ENCODE assay signal across 8 cellular contexts in the genomic region with DNA sequence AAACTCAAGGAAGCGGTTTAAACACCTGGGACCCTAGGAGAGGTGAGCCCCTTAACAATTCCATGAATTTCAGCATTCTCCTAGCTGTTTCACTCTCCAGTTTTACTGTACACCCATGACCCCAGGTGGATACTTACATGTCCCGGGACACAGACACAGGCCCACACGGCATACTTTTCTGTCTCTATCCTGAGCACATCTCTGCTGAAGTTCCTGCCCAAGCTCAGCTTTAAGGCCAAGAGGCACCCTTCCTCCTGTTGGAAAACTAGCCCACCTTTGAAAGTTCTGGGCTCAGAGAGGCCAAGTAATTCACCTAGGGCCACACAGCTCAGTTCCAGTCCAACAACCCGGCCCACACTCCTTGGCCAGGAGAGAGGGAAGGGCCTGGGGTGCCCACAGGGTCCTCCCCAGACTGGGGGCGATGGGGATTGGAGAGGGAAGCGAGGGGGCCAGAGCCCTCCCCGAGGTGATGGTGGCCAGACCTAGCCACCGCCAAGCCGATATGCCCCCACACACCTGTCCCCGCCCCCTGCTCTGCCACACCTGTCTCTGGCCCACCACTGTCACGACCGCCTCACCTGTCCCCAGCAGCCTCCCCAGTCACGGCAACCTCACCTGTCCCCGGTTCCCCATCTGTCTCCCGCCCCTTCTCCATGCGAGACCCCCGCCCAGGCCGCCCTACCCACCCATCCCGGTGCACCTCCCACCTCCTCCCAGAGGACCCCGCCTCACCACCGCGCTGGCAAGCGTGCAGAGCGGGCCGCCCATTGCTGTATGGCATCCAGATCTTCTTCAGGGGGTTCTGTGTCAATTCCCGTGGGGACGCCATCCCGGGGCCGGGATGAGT. TPM values are rescaled to one million over a fixed set of nuclear protein-coding genes. Genes with fewer than 3 reads are reported as not detected.
DNase-seq lines count a peak whose midpoint lies in the region; ATAC-seq, FAIRE-seq and TF ChIP-seq lines count a peak whose summit lies in the region.

No MANE protein-coding gene starts in this region.

- no peak for TF ChIP-seq RAD21 in HepG2 (CRISPR knock-in tag; IDR thresholded peaks at IDR 0.05)

- WGBS in HepG2 (ENCODE audit: low lambda C conversion rate): 3% methylated on average over 16 of the region's 29 CpGs
- WGBS in tibial nerve, 2 donors: 16 to 17% methylated on average over 25 to 29 of the region's 29 CpGs

- intact Hi-C loops in activated naive CD4-positive, alpha-beta T cell treated with anti-CD3 and anti-CD28 coated beads for 36 hours (cut with micrococcal nuclease): loop anchor here (2.0 to 5.0 kb wide), 10 partner anchors 49 to 915 kb away; a partner anchor contains a TSS
- intact Hi-C loops in HepG2 (cut with micrococcal nuclease; ENCODE audit: unreplicated experiment): loop anchor here (2.0 to 5.0 kb wide), 3 partner anchors 66 to 83 kb away; a partner anchor contains a TSS

- H3K36me3 ChIP-seq in HepG2 (replicated peaks in 1 of 2; ENCODE audit: control insufficient read depth in 1 of 2, insufficient read depth in 2 of 2, low read length in 2 of 2) (peaks cover 12 to 28% of the 10 kb centered on the region in 2 experiments; a peak in 4 of 5 replicates), tibial nerve (no peaks in the 10 kb centered on the region)

- H2AFZ ChIP-seq in HepG2 (ENCODE audit: low read length): no peak overlapping the region

- H3K4me1 Mint-ChIP-seq in activated naive CD4-positive, alpha-beta T cell treated with anti-CD3 and anti-CD28 coated beads for 36 hours (ENCODE audit: low read depth): peaks cover 11% of the 10 kb centered on the region
- peaks cover 44% of the 10 kb centered on the region for H3K4me1 Mint-ChIP-seq in activated naive CD8-positive, alpha-beta T cell treated with anti-CD3 and anti-CD28 coated beads, Interleukin-2, amount 10 ng/mL, durations not matched to agents 7 days and 5 days

- no peak for DNase-seq in activated naive CD4-positive, alpha-beta T cell treated with anti-CD3 and anti-CD28 coated beads for 36 hours
- DNase-seq in activated naive CD4-positive, alpha-beta T cell treated with anti-CD3 and anti-CD28 coated beads, Interleukin-2, amount 50 U/mL, for 16 hours: no peak
- DNase-seq in activated naive CD8-positive, alpha-beta T cell treated with anti-CD3 and anti-CD28 coated beads, Interleukin-2, amount 10 ng/mL, durations not matched to agents 7 days and 5 days: no peak
- DNase-seq in HepG2 (ENCODE audit: low spot score): no peak
- DNase-seq in tibial nerve (ENCODE audit: low spot score in 2 of 2): no peak
- no peak for DNase-seq in dedifferentiated amniotic fluid mesenchymal stem cell (ENCODE audit: extremely low spot score)

- peaks cover 87% of the 10 kb centered on the region for H3K4me1 ChIP-seq in HepG2 (ENCODE audit: insufficient read depth, low read length)
- peaks cover 0 to 52% (median 32%) of the 10 kb centered on the region in 4 donors for H3K4me1 ChIP-seq in tibial nerve

- no peak for FAIRE-seq in HepG2 (lab: Jason Lieb, UNC)

- H3K27me3 ChIP-seq in HepG2 (ENCODE audit: control insufficient read depth in 1 of 2, insufficient read depth in 2 of 2, low read length in 2 of 2): no peaks in the 10 kb centered on the region; a peak in 1 of 5 replicates
- no peaks in the 10 kb centered on the region for H3K27me3 ChIP-seq in tibial nerve

- CTCF ChIA-PET in activated naive CD4-positive, alpha-beta T cell treated with anti-CD3 and anti-CD28 coated beads for 36 hours (lab: Charles Lee): interaction anchor here (0.6 to 7.5 kb wide), 10 partner anchors 8 to 155 kb away, joined by 3 to 72 read pairs (median 6); a partner anchor contains a TSS
- CTCF ChIA-PET in HepG2 (lab: Yijun Ruan, JAX; ENCODE audit: low intra/inter-chr PET ratio, low total read pairs): no interaction called here

- 0 out of 4 replicates have a peak, but pooled peaks of 1 of the 2 experiments have one; percentile 39 for TF ChIP-seq POLR2A in HepG2 (IDR thresholded peaks at IDR 0.05; ENCODE audit: insufficient read depth in 1 of 2, low read depth in 2 of 2, low read length in 2 of 2)
- TF ChIP-seq POLR2A in tibial nerve (IDR thresholded peaks at IDR 0.05): no peak

- H3K4me3 ChIP-seq in HepG2 (replicated peaks in 1 of 3; ENCODE audit: insufficient read depth in 1 of 3, low read depth in 2 of 3, low read length in 3 of 3) (peak overlapping the region; percentile 76 to 98 (median 92)), tibial nerve (peak overlapping the region; percentile 36 to 69 (median 62))

- H4K20me1 ChIP-seq in HepG2 (ENCODE audit: insufficient read depth, low read length): peaks cover 30% of the 10 kb centered on the region

- H3K36me3 Mint-ChIP-seq in activated naive CD4-positive, alpha-beta T cell treated with anti-CD3 and anti-CD28 coated beads for 36 hours (ENCODE audit: low read depth): no peaks in the 10 kb centered on the region
- H3K36me3 Mint-ChIP-seq in activated naive CD8-positive, alpha-beta T cell treated with anti-CD3 and anti-CD28 coated beads, Interleukin-2, amount 10 ng/mL, durations not matched to agents 7 days and 5 days: peaks cover 15% of the 10 kb centered on the region

- peaks cover 53% of the 10 kb centered on the region for H3K79me2 ChIP-seq in HepG2 (ENCODE audit: insufficient read depth, low read length)

- H3K27me3 Mint-ChIP-seq in activated naive CD4-positive, alpha-beta T cell treated with anti-CD3 and anti-CD28 coated beads for 36 hours (ENCODE audit: low read depth): no peaks in the 10 kb centered on the region
- no peaks in the 10 kb centered on the region for H3K27me3 Mint-ChIP-seq in activated naive CD8-positive, alpha-beta T cell treated with anti-CD3 and anti-CD28 coated beads, Interleukin-2, amount 10 ng/mL, durations not matched to agents 7 days and 5 days

- H3K4me3 Mint-ChIP-seq in activated naive CD4-positive, alpha-beta T cell treated with anti-CD3 and anti-CD28 coated beads for 36 hours: peak overlapping the region; percentile 84
- H3K4me3 Mint-ChIP-seq in activated naive CD8-positive, alpha-beta T cell treated with anti-CD3 and anti-CD28 coated beads, Interleukin-2, amount 10 ng/mL, durations not matched to agents 7 days and 5 days: peak overlapping the region; percentile 86

- H3K27ac ChIP-seq in HepG2 (ENCODE audit: extremely low read length, insufficient read depth, low read length) (peak overlapping the region; percentile 27), tibial nerve (peak overlapping the region; percentile 39 to 83 (median 78))

- TSS peak; percentile 53 for BruUV-seq in HepG2 (replicated peaks; lab: Mats Ljungman, UMichigan)

- H3K4me2 ChIP-seq in HepG2 (ENCODE audit: low read depth, low read length): peak overlapping the region; percentile 78

- TF ChIP-seq CTCF in HepG2 (CRISPR knock-in tag; IDR thresholded peaks at IDR 0.05) (no peak), tibial nerve (IDR thresholded peaks at IDR 0.05) (no peak)

- POLR2A ChIA-PET in activated naive CD8-positive, alpha-beta T cell treated with anti-CD3 and anti-CD28 coated beads, Interleukin-2, amount 10 ng/mL, durations not matched to agents 7 days and 5 days (lab: Charles Lee): interaction anchor here (0.6 to 2.3 kb wide), 7 partner anchors 68 to 116 kb away, joined by 3 to 16 read pairs (median 3); a partner anchor contains a TSS
- POLR2A ChIA-PET in HepG2 (lab: Yijun Ruan, JAX): interaction anchor here (0.7 to 3.3 kb wide), 20 partner anchors 17 to 451 kb away, joined by 3 to 29 read pairs (median 4); a partner anchor contains a TSS

- TF ChIP-seq EP300 in HepG2 (IDR thresholded peaks at IDR 0.05; ENCODE audit: low read depth in 2 of 2, low read length in 2 of 2): no peak
- no peak for TF ChIP-seq EP300 in HepG2 (CRISPR knock-in tag; IDR thresholded peaks at IDR 0.05; ENCODE audit: borderline replicate concordance)
- TF ChIP-seq EP300 in tibial nerve (IDR thresholded peaks at IDR 0.05): no peak

- no peaks in the 10 kb centered on the region for H3K9me3 Mint-ChIP-seq in activated naive CD4-positive, alpha-beta T cell treated with anti-CD3 and anti-CD28 coated beads for 36 hours
- H3K9me3 Mint-ChIP-seq in activated naive CD8-positive, alpha-beta T cell treated with anti-CD3 and anti-CD28 coated beads, Interleukin-2, amount 10 ng/mL, durations not matched to agents 7 days and 5 days: no peaks in the 10 kb centered on the region

- no peaks in the 10 kb centered on the region for H3K9me3 ChIP-seq in HepG2 (ENCODE audit: low read length)
- H3K9me3 ChIP-seq in tibial nerve: no peaks in the 10 kb centered on the region

- H3K27ac Mint-ChIP-seq in activated naive CD4-positive, alpha-beta T cell treated with anti-CD3 and anti-CD28 coated beads for 36 hours: no peak overlapping the region
- H3K27ac Mint-ChIP-seq in activated naive CD8-positive, alpha-beta T cell treated with anti-CD3 and anti-CD28 coated beads, Interleukin-2, amount 10 ng/mL, durations not matched to agents 7 days and 5 days: peak overlapping the region; percentile 80

- in situ Hi-C loops in HepG2 (cut with HindIII; ENCODE audit: extremely low pct_ligation_motif_present, low pct_unique_long_range_greater_than_20kb): loop anchor here (5.0 kb wide), 1 partner anchor 89 kb away; a partner anchor contains a TSS

- H3K9ac ChIP-seq in HepG2 (ENCODE audit: insufficient read depth, low read depth, low read length): peak overlapping the region; percentile 82

- ATAC-seq in activated naive CD8-positive, alpha-beta T cell treated with anti-CD3 and anti-CD28 coated beads, Interleukin-2, amount 10 ng/mL, durations not matched to agents 7 days and 5 days (ENCODE audit: low read depth): no peak
- ATAC-seq in HepG2 (no peak), HG02759 (IDR thresholded peaks at IDR 0.05; ENCODE audit: unreplicated experiment) (no peak), GM18498 (IDR thresholded peaks at IDR 0.05; ENCODE audit: unreplicated experiment) (no peak)

RNA-seq across cellular contexts. Expression of a gene that starts 0.4 kb away (rescaled TPM):
- 1 to 10 TPM; 5.1 to 5.4 TPM for total RNA-seq in activated naive CD4-positive, alpha-beta T cell treated with anti-CD3 and anti-CD28 coated beads for 36 hours
- 10 to 100 TPM; 56.8 to 60.7 TPM for total RNA-seq in activated naive CD8-positive, alpha-beta T cell treated with anti-CD3 and anti-CD28 coated beads, Interleukin-2, amount 10 ng/mL, durations not matched to agents 7 days and 5 days
- 6.4 and 7.1 TPM in 2 replicates for total RNA-seq in HepG2 (2016; rRNA removed; fragmentation: Illumina TruSeq; extraction: Trizol)
- 2.1 and 2.6 TPM in 2 replicates for total RNA-seq in HepG2 (2016; cell fraction: cytosol; rRNA removed; fragmentation: Illumina TruSeq; extraction: Trizol; ENCODE audit: low read depth)
- total RNA-seq in HepG2 (2016; cell fraction: insoluble cytoplasmic fraction; rRNA removed; fragmentation: Illumina TruSeq; extraction: Trizol): 6.7 and 7.5 TPM in 2 replicates
- 3.4 and 3.7 TPM in 2 replicates for total RNA-seq in HepG2 (2016; cell fraction: membrane; rRNA removed; fragmentation: Illumina TruSeq; extraction: Trizol)
- total RNA-seq in HepG2 (2016; cell fraction: nucleus; rRNA removed; fragmentation: Illumina TruSeq; extraction: Trizol): 5.4 and 8.1 TPM in 2 replicates
- polyA plus RNA-seq in HepG2 (2011; rRNA removed): 103 and 122 TPM in 2 replicates
- 80.3 and 95.3 TPM in 2 replicates for polyA plus RNA-seq in HepG2 (2011; cell fraction: cytosol; rRNA removed)
- polyA plus RNA-seq in HepG2 (2011; cell fraction: nucleus; rRNA removed): 274 and 322 TPM in 2 replicates
- 46.3 and 53.1 TPM in 2 replicates for polyA plus RNA-seq in HepG2 (2012)
- polyA plus RNA-seq in HepG2 (2016; cell fraction: cytosol; fragmentation: Illumina TruSeq; extraction: Trizol; ENCODE audit: low read depth): 0.64 and 0.77 TPM in 2 replicates
- 4.4 and 4.7 TPM in 2 replicates for polyA plus RNA-seq in HepG2 (2016; cell fraction: insoluble cytoplasmic fraction; fragmentation: Illumina TruSeq; extraction: Trizol; ENCODE audit: low read depth)
- 1.8 and 2.0 TPM in 2 replicates for polyA plus RNA-seq in HepG2 (2016; cell fraction: membrane; fragmentation: Illumina TruSeq; extraction: Trizol; ENCODE audit: low read depth)
- 11.6 and 13.1 TPM in 2 replicates for polyA plus RNA-seq in HepG2 (2016; cell fraction: nucleus; fragmentation: Illumina TruSeq; extraction: Trizol; ENCODE audit: insufficient read depth, low read depth)
- 5.2 and 195 TPM in 2 replicates for polyA minus RNA-seq in HepG2 (2011; rRNA and poly(A)+ RNA removed; ENCODE audit: low replicate concordance)
- polyA minus RNA-seq in HepG2 (2011; cell fraction: cytosol; rRNA and poly(A)+ RNA removed): 52.8 and 55.0 TPM in 2 replicates
- polyA minus RNA-seq in HepG2 (2011; cell fraction: nucleus; rRNA and poly(A)+ RNA removed): 111 and 115 TPM in 2 replicates
- 1 to 10 TPM; 2.2 to 9.0 (median 7.6) TPM for total RNA-seq in tibial nerve

RNA-seq across cellular contexts. Expression of a gene that starts 7.4 kb away (rescaled TPM):
- not detected for total RNA-seq in activated naive CD4-positive, alpha-beta T cell treated with anti-CD3 and anti-CD28 coated beads for 36 hours
- total RNA-seq in activated naive CD8-positive, alpha-beta T cell treated with anti-CD3 and anti-CD28 coated beads, Interleukin-2, amount 10 ng/mL, durations not matched to agents 7 days and 5 days: not detected
- total RNA-seq in HepG2 (2016; rRNA removed; fragmentation: Illumina TruSeq; extraction: Trizol): 0.07 and 0.13 TPM in 2 replicates
- total RNA-seq in HepG2 (2016; cell fraction: cytosol; rRNA removed; fragmentation: Illumina TruSeq; extraction: Trizol; ENCODE audit: low read depth): not detected in 2 replicates
- total RNA-seq in HepG2 (2016; cell fraction: insoluble cytoplasmic fraction; rRNA removed; fragmentation: Illumina TruSeq; extraction: Trizol): 0.11 TPM in 1 of 2 replicates, not detected in the other
- total RNA-seq in HepG2 (2016; cell fraction: membrane; rRNA removed; fragmentation: Illumina TruSeq; extraction: Trizol): 0.10 TPM in 1 of 2 replicates, not detected in the other
- total RNA-seq in HepG2 (2016; cell fraction: nucleus; rRNA removed; fragmentation: Illumina TruSeq; extraction: Trizol): 0.31 and 0.43 TPM in 2 replicates
- polyA plus RNA-seq in HepG2 (2011; rRNA removed): 1.5 and 2.3 TPM in 2 replicates
- 0.71 and 0.87 TPM in 2 replicates for polyA plus RNA-seq in HepG2 (2011; cell fraction: cytosol; rRNA removed)
- 21.5 and 24.3 TPM in 2 replicates for polyA plus RNA-seq in HepG2 (2011; cell fraction: nucleus; rRNA removed)
- polyA plus RNA-seq in HepG2 (2012): 0.99 and 2.0 TPM in 2 replicates
- 0.09 TPM in 1 of 2 replicates, not detected in the other for polyA plus RNA-seq in HepG2 (2016; cell fraction: cytosol; fragmentation: Illumina TruSeq; extraction: Trizol; ENCODE audit: low read depth)
- polyA plus RNA-seq in HepG2 (2016; cell fraction: insoluble cytoplasmic fraction; fragmentation: Illumina TruSeq; extraction: Trizol; ENCODE audit: low read depth): not detected in 2 replicates
- not detected in 2 replicates for polyA plus RNA-seq in HepG2 (2016; cell fraction: membrane; fragmentation: Illumina TruSeq; extraction: Trizol; ENCODE audit: low read depth)
- polyA plus RNA-seq in HepG2 (2016; cell fraction: nucleus; fragmentation: Illumina TruSeq; extraction: Trizol; ENCODE audit: insufficient read depth, low read depth): 0.70 and 1.8 TPM in 2 replicates
- 1.2 and 2.9 TPM in 2 replicates for polyA minus RNA-seq in HepG2 (2011; rRNA and poly(A)+ RNA removed; ENCODE audit: low replicate concordance)
- not detected in 2 replicates for polyA minus RNA-seq in HepG2 (2011; cell fraction: cytosol; rRNA and poly(A)+ RNA removed)
- polyA minus RNA-seq in HepG2 (2011; cell fraction: nucleus; rRNA and poly(A)+ RNA removed): 2.1 and 2.2 TPM in 2 replicates
- 1 to 10 TPM in 1 of 4 donors, not detected in 3; 1.5 TPM for total RNA-seq in tibial nerve

RNA-seq across cellular contexts. Expression of a gene that starts 39.0 kb away (rescaled TPM):
- total RNA-seq in activated naive CD4-positive, alpha-beta T cell treated with anti-CD3 and anti-CD28 coated beads for 36 hours: 1 to 10 TPM in 1 of 2 experiments, under 1 TPM in 1; 0.84 to 1.0 TPM
- total RNA-seq in activated naive CD8-positive, alpha-beta T cell treated with anti-CD3 and anti-CD28 coated beads, Interleukin-2, amount 10 ng/mL, durations not matched to agents 7 days and 5 days: 1 to 10 TPM; 1.0 to 1.6 TPM
- total RNA-seq in HepG2 (2016; rRNA removed; fragmentation: Illumina TruSeq; extraction: Trizol): 0.55 and 2.7 TPM in 2 replicates
- total RNA-seq in HepG2 (2016; cell fraction: cytosol; rRNA removed; fragmentation: Illumina TruSeq; extraction: Trizol; ENCODE audit: low read depth): 0.09 and 0.30 TPM in 2 replicates
- total RNA-seq in HepG2 (2016; cell fraction: insoluble cytoplasmic fraction; rRNA removed; fragmentation: Illumina TruSeq; extraction: Trizol): 0.46 and 3.8 TPM in 2 replicates
- total RNA-seq in HepG2 (2016; cell fraction: membrane; rRNA removed; fragmentation: Illumina TruSeq; extraction: Trizol): 0.40 and 0.41 TPM in 2 replicates
- 3.5 and 6.0 TPM in 2 replicates for total RNA-seq in HepG2 (2016; cell fraction: nucleus; rRNA removed; fragmentation: Illumina TruSeq; extraction: Trizol)
- polyA plus RNA-seq in HepG2 (2011; rRNA removed): 11.7 and 18.1 TPM in 2 replicates
- 1.7 and 1.9 TPM in 2 replicates for polyA plus RNA-seq in HepG2 (2011; cell fraction: cytosol; rRNA removed)
- 238 and 263 TPM in 2 replicates for polyA plus RNA-seq in HepG2 (2011; cell fraction: nucleus; rRNA removed)
- polyA plus RNA-seq in HepG2 (2012): 19.3 and 24.8 TPM in 2 replicates
- 0.10 TPM in 1 of 2 replicates, not detected in the other for polyA plus RNA-seq in HepG2 (2016; cell fraction: cytosol; fragmentation: Illumina TruSeq; extraction: Trizol; ENCODE audit: low read depth)
- 0.54 and 0.62 TPM in 2 replicates for polyA plus RNA-seq in HepG2 (2016; cell fraction: insoluble cytoplasmic fraction; fragmentation: Illumina TruSeq; extraction: Trizol; ENCODE audit: low read depth)
- polyA plus RNA-seq in HepG2 (2016; cell fraction: membrane; fragmentation: Illumina TruSeq; extraction: Trizol; ENCODE audit: low read depth): 0.23 and 0.29 TPM in 2 replicates
- 20.6 and 20.8 TPM in 2 replicates for polyA plus RNA-seq in HepG2 (2016; cell fraction: nucleus; fragmentation: Illumina TruSeq; extraction: Trizol; ENCODE audit: insufficient read depth, low read depth)
- polyA minus RNA-seq in HepG2 (2011; rRNA and poly(A)+ RNA removed; ENCODE audit: low replicate concordance): 7.3 and 44.5 TPM in 2 replicates
- 1.4 and 2.4 TPM in 2 replicates for polyA minus RNA-seq in HepG2 (2011; cell fraction: cytosol; rRNA and poly(A)+ RNA removed)
- 12.9 and 14.3 TPM in 2 replicates for polyA minus RNA-seq in HepG2 (2011; cell fraction: nucleus; rRNA and poly(A)+ RNA removed)
- 10 to 100 TPM in 3 of 4 donors, 1 to 10 TPM in 1; 3.1 to 15.7 (median 15.0) TPM for total RNA-seq in tibial nerve

RNA-seq across cellular contexts. Expression of a gene that starts 52.2 kb away (rescaled TPM):
- 10 to 100 TPM; 85.7 to 90.3 TPM for total RNA-seq in activated naive CD4-positive, alpha-beta T cell treated with anti-CD3 and anti-CD28 coated beads for 36 hours
- 100 to 1,000 TPM; 215 to 224 TPM for total RNA-seq in activated naive CD8-positive, alpha-beta T cell treated with anti-CD3 and anti-CD28 coated beads, Interleukin-2, amount 10 ng/mL, durations not matched to agents 7 days and 5 days
- total RNA-seq in HepG2 (2016; rRNA removed; fragmentation: Illumina TruSeq; extraction: Trizol) (74.3 and 91.4 TPM in 2 replicates), tibial nerve (100 to 1,000 TPM in 2 of 4 donors, 10 to 100 TPM in 2; 78.4 to 145 (median 93.9) TPM)
- total RNA-seq in HepG2 (2016; cell fraction: cytosol; rRNA removed; fragmentation: Illumina TruSeq; extraction: Trizol; ENCODE audit: low read depth): 90.2 and 104 TPM in 2 replicates
- total RNA-seq in HepG2 (2016; cell fraction: insoluble cytoplasmic fraction; rRNA removed; fragmentation: Illumina TruSeq; extraction: Trizol): 67.1 and 95.9 TPM in 2 replicates
- total RNA-seq in HepG2 (2016; cell fraction: membrane; rRNA removed; fragmentation: Illumina TruSeq; extraction: Trizol): 162 and 190 TPM in 2 replicates
- 45.3 and 51.5 TPM in 2 replicates for total RNA-seq in HepG2 (2016; cell fraction: nucleus; rRNA removed; fragmentation: Illumina TruSeq; extraction: Trizol)
- polyA plus RNA-seq in HepG2 (2011; rRNA removed): 75.8 and 83.0 TPM in 2 replicates
- polyA plus RNA-seq in HepG2 (2011; cell fraction: cytosol; rRNA removed): 82.9 and 103 TPM in 2 replicates
- 54.8 and 59.4 TPM in 2 replicates for polyA plus RNA-seq in HepG2 (2011; cell fraction: nucleus; rRNA removed)
- 68.4 and 68.8 TPM in 2 replicates for polyA plus RNA-seq in HepG2 (2012)
- polyA plus RNA-seq in HepG2 (2016; cell fraction: cytosol; fragmentation: Illumina TruSeq; extraction: Trizol; ENCODE audit: low read depth): 116 and 135 TPM in 2 replicates
- polyA plus RNA-seq in HepG2 (2016; cell fraction: insoluble cytoplasmic fraction; fragmentation: Illumina TruSeq; extraction: Trizol; ENCODE audit: low read depth): 71.7 and 96.4 TPM in 2 replicates
- polyA plus RNA-seq in HepG2 (2016; cell fraction: membrane; fragmentation: Illumina TruSeq; extraction: Trizol; ENCODE audit: low read depth): 203 and 209 TPM in 2 replicates
- polyA plus RNA-seq in HepG2 (2016; cell fraction: nucleus; fragmentation: Illumina TruSeq; extraction: Trizol; ENCODE audit: insufficient read depth, low read depth): 89.8 and 103 TPM in 2 replicates
- 147 and 175 TPM in 2 replicates for polyA minus RNA-seq in HepG2 (2011; rRNA and poly(A)+ RNA removed; ENCODE audit: low replicate concordance)
- polyA minus RNA-seq in HepG2 (2011; cell fraction: cytosol; rRNA and poly(A)+ RNA removed): 34.9 and 49.9 TPM in 2 replicates
- 11.2 and 15.8 TPM in 2 replicates for polyA minus RNA-seq in HepG2 (2011; cell fraction: nucleus; rRNA and poly(A)+ RNA removed)

RNA-seq across cellular contexts. Expression of a gene that starts 53.3 kb away (rescaled TPM):
- total RNA-seq in activated naive CD4-positive, alpha-beta T cell treated with anti-CD3 and anti-CD28 coated beads for 36 hours: 100 to 1,000 TPM; 211 to 232 TPM
- 100 to 1,000 TPM; 144 to 148 TPM for total RNA-seq in activated naive CD8-positive, alpha-beta T cell treated with anti-CD3 and anti-CD28 coated beads, Interleukin-2, amount 10 ng/mL, durations not matched to agents 7 days and 5 days
- total RNA-seq in HepG2 (2016; rRNA removed; fragmentation: Illumina TruSeq; extraction: Trizol): 273 and 316 TPM in 2 replicates
- 111 and 125 TPM in 2 replicates for total RNA-seq in HepG2 (2016; cell fraction: cytosol; rRNA removed; fragmentation: Illumina TruSeq; extraction: Trizol; ENCODE audit: low read depth)
- total RNA-seq in HepG2 (2016; cell fraction: insoluble cytoplasmic fraction; rRNA removed; fragmentation: Illumina TruSeq; extraction: Trizol): 277 and 308 TPM in 2 replicates
- total RNA-seq in HepG2 (2016; cell fraction: membrane; rRNA removed; fragmentation: Illumina TruSeq; extraction: Trizol): 130 and 146 TPM in 2 replicates
- total RNA-seq in HepG2 (2016; cell fraction: nucleus; rRNA removed; fragmentation: Illumina TruSeq; extraction: Trizol): 180 and 194 TPM in 2 replicates
- 680 and 772 TPM in 2 replicates for polyA plus RNA-seq in HepG2 (2011; rRNA removed)
- polyA plus RNA-seq in HepG2 (2011; cell fraction: cytosol; rRNA removed): 928 and 1,184 TPM in 2 replicates
- polyA plus RNA-seq in HepG2 (2011; cell fraction: nucleus; rRNA removed): 761 and 810 TPM in 2 replicates
- 354 and 462 TPM in 2 replicates for polyA plus RNA-seq in HepG2 (2012)
- 101 and 102 TPM in 2 replicates for polyA plus RNA-seq in HepG2 (2016; cell fraction: cytosol; fragmentation: Illumina TruSeq; extraction: Trizol; ENCODE audit: low read depth)
- 253 and 261 TPM in 2 replicates for polyA plus RNA-seq in HepG2 (2016; cell fraction: insoluble cytoplasmic fraction; fragmentation: Illumina TruSeq; extraction: Trizol; ENCODE audit: low read depth)
- polyA plus RNA-seq in HepG2 (2016; cell fraction: membrane; fragmentation: Illumina TruSeq; extraction: Trizol; ENCODE audit: low read depth): 99.7 and 108 TPM in 2 replicates
- 230 and 250 TPM in 2 replicates for polyA plus RNA-seq in HepG2 (2016; cell fraction: nucleus; fragmentation: Illumina TruSeq; extraction: Trizol; ENCODE audit: insufficient read depth, low read depth)
- 1,601 and 2,541 TPM in 2 replicates for polyA minus RNA-seq in HepG2 (2011; rRNA and poly(A)+ RNA removed; ENCODE audit: low replicate concordance)
- 429 and 449 TPM in 2 replicates for polyA minus RNA-seq in HepG2 (2011; cell fraction: cytosol; rRNA and poly(A)+ RNA removed)
- 214 and 290 TPM in 2 replicates for polyA minus RNA-seq in HepG2 (2011; cell fraction: nucleus; rRNA and poly(A)+ RNA removed)
- 100 to 1,000 TPM; 143 to 196 (median 186) TPM for total RNA-seq in tibial nerve
